In the genomic region with DNA sequence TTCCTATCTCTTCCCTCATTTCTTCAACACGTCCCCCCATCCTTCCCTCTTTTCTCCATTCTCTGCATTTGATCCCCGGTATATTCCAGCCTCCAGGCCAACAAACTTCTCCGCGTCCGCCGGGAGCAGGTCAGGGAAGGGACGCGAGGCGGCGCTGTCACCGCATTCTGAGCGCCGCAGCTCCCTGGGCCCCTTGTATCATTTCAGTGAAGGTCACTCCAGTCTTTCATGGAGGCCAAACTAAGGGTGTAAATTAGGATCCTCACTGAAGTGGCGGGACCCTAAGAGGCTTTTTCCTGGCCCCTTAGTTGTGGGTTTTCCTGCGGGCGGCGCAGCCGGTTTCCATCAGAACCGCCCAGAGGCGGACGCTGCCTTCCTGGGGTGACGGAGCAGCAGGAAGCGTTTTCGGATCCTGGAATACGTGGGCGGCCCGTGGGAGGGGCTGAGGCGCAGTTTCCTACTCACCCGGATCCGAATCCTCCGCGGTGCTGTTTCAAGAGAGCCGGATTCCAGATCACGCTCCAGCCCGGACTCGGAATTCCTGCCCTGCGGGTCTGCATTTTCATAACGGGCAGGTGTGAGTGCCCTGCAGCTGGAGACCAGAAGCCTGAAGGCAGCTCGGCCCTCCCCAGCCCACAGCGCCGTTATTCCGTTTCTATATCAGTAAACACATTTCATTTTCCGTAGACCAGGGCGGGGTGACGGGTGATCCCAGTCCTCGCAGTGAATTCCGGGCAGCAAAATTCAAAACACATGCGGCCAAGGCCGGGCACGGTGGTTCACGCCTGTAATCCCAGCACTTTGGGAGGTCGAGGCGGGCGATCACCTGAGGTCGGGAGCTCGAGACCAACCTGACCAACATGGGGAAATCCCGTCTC, we compare ENCODE assay signal across 1 cellular context.
A peak's percentile ranks its signal among the peaks of the same experiment; 100 is the strongest.
TF ChIP-seq lines count a peak whose summit lies in the region.

No MANE protein-coding gene starts in this region.

TF ChIP-seq in K562, 482 proteins besides CTCF, POLR2A, EP300 and RAD21 (continued from another document and continues in another):
- TF ChIP-seq, protein P1, sequence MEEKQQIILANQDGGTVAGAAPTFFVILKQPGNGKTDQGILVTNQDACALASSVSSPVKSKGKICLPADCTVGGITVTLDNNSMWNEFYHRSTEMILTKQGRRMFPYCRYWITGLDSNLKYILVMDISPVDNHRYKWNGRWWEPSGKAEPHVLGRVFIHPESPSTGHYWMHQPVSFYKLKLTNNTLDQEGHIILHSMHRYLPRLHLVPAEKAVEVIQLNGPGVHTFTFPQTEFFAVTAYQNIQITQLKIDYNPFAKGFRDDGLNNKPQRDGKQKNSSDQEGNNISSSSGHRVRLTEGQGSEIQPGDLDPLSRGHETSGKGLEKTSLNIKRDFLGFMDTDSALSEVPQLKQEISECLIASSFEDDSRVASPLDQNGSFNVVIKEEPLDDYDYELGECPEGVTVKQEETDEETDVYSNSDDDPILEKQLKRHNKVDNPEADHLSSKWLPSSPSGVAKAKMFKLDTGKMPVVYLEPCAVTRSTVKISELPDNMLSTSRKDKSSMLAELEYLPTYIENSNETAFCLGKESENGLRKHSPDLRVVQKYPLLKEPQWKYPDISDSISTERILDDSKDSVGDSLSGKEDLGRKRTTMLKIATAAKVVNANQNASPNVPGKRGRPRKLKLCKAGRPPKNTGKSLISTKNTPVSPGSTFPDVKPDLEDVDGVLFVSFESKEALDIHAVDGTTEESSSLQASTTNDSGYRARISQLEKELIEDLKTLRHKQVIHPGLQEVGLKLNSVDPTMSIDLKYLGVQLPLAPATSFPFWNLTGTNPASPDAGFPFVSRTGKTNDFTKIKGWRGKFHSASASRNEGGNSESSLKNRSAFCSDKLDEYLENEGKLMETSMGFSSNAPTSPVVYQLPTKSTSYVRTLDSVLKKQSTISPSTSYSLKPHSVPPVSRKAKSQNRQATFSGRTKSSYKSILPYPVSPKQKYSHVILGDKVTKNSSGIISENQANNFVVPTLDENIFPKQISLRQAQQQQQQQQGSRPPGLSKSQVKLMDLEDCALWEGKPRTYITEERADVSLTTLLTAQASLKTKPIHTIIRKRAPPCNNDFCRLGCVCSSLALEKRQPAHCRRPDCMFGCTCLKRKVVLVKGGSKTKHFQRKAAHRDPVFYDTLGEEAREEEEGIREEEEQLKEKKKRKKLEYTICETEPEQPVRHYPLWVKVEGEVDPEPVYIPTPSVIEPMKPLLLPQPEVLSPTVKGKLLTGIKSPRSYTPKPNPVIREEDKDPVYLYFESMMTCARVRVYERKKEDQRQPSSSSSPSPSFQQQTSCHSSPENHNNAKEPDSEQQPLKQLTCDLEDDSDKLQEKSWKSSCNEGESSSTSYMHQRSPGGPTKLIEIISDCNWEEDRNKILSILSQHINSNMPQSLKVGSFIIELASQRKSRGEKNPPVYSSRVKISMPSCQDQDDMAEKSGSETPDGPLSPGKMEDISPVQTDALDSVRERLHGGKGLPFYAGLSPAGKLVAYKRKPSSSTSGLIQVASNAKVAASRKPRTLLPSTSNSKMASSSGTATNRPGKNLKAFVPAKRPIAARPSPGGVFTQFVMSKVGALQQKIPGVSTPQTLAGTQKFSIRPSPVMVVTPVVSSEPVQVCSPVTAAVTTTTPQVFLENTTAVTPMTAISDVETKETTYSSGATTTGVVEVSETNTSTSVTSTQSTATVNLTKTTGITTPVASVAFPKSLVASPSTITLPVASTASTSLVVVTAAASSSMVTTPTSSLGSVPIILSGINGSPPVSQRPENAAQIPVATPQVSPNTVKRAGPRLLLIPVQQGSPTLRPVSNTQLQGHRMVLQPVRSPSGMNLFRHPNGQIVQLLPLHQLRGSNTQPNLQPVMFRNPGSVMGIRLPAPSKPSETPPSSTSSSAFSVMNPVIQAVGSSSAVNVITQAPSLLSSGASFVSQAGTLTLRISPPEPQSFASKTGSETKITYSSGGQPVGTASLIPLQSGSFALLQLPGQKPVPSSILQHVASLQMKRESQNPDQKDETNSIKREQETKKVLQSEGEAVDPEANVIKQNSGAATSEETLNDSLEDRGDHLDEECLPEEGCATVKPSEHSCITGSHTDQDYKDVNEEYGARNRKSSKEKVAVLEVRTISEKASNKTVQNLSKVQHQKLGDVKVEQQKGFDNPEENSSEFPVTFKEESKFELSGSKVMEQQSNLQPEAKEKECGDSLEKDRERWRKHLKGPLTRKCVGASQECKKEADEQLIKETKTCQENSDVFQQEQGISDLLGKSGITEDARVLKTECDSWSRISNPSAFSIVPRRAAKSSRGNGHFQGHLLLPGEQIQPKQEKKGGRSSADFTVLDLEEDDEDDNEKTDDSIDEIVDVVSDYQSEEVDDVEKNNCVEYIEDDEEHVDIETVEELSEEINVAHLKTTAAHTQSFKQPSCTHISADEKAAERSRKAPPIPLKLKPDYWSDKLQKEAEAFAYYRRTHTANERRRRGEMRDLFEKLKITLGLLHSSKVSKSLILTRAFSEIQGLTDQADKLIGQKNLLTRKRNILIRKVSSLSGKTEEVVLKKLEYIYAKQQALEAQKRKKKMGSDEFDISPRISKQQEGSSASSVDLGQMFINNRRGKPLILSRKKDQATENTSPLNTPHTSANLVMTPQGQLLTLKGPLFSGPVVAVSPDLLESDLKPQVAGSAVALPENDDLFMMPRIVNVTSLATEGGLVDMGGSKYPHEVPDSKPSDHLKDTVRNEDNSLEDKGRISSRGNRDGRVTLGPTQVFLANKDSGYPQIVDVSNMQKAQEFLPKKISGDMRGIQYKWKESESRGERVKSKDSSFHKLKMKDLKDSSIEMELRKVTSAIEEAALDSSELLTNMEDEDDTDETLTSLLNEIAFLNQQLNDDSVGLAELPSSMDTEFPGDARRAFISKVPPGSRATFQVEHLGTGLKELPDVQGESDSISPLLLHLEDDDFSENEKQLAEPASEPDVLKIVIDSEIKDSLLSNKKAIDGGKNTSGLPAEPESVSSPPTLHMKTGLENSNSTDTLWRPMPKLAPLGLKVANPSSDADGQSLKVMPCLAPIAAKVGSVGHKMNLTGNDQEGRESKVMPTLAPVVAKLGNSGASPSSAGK (IDR thresholded peaks at IDR 0.05): peak; percentile 49
- no peak for TF ChIP-seq ARHGAP35 (IDR thresholded peaks at IDR 0.05; ENCODE audit: partially characterized antibody)
- TF ChIP-seq RB1 (IDR thresholded peaks at IDR 0.05; ENCODE audit: low read depth): peak; percentile 64; the same call in 1 of the 2 replicates
- TF ChIP-seq THRAP3 (IDR thresholded peaks at IDR 0.05; ENCODE audit: borderline replicate concordance): peak; percentile 88; the same call in 1 of the 2 replicates
- TF ChIP-seq RBM15 (IDR thresholded peaks at IDR 0.05; ENCODE audit: insufficient read depth, low read length): no peak
- peak; percentile 72 for TF ChIP-seq TBP (optimal IDR thresholded peaks at IDR 0.05; ENCODE audit: low read depth, low read length)
- no peak for TF ChIP-seq ELF4 (CRISPR knock-in tag; IDR thresholded peaks at IDR 0.05)
- TF ChIP-seq, protein P2, sequence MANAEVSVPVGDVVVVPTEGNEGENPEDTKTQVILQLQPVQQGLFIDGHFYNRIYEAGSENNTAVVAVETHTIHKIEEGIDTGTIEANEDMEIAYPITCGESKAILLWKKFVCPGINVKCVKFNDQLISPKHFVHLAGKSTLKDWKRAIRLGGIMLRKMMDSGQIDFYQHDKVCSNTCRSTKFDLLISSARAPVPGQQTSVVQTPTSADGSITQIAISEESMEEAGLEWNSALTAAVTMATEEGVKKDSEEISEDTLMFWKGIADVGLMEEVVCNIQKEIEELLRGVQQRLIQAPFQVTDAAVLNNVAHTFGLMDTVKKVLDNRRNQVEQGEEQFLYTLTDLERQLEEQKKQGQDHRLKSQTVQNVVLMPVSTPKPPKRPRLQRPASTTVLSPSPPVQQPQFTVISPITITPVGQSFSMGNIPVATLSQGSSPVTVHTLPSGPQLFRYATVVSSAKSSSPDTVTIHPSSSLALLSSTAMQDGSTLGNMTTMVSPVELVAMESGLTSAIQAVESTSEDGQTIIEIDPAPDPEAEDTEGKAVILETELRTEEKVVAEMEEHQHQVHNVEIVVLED (CRISPR knock-in tag; IDR thresholded peaks at IDR 0.05): no peak
- TF ChIP-seq, protein P3, sequence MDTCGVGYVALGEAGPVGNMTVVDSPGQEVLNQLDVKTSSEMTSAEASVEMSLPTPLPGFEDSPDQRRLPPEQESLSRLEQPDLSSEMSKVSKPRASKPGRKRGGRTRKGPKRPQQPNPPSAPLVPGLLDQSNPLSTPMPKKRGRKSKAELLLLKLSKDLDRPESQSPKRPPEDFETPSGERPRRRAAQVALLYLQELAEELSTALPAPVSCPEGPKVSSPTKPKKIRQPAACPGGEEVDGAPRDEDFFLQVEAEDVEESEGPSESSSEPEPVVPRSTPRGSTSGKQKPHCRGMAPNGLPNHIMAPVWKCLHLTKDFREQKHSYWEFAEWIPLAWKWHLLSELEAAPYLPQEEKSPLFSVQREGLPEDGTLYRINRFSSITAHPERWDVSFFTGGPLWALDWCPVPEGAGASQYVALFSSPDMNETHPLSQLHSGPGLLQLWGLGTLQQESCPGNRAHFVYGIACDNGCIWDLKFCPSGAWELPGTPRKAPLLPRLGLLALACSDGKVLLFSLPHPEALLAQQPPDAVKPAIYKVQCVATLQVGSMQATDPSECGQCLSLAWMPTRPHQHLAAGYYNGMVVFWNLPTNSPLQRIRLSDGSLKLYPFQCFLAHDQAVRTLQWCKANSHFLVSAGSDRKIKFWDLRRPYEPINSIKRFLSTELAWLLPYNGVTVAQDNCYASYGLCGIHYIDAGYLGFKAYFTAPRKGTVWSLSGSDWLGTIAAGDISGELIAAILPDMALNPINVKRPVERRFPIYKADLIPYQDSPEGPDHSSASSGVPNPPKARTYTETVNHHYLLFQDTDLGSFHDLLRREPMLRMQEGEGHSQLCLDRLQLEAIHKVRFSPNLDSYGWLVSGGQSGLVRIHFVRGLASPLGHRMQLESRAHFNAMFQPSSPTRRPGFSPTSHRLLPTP (IDR thresholded peaks at IDR 0.05; ENCODE audit: borderline replicate concordance, extremely low read depth, insufficient read length): no peak
- TF ChIP-seq, protein P4, sequence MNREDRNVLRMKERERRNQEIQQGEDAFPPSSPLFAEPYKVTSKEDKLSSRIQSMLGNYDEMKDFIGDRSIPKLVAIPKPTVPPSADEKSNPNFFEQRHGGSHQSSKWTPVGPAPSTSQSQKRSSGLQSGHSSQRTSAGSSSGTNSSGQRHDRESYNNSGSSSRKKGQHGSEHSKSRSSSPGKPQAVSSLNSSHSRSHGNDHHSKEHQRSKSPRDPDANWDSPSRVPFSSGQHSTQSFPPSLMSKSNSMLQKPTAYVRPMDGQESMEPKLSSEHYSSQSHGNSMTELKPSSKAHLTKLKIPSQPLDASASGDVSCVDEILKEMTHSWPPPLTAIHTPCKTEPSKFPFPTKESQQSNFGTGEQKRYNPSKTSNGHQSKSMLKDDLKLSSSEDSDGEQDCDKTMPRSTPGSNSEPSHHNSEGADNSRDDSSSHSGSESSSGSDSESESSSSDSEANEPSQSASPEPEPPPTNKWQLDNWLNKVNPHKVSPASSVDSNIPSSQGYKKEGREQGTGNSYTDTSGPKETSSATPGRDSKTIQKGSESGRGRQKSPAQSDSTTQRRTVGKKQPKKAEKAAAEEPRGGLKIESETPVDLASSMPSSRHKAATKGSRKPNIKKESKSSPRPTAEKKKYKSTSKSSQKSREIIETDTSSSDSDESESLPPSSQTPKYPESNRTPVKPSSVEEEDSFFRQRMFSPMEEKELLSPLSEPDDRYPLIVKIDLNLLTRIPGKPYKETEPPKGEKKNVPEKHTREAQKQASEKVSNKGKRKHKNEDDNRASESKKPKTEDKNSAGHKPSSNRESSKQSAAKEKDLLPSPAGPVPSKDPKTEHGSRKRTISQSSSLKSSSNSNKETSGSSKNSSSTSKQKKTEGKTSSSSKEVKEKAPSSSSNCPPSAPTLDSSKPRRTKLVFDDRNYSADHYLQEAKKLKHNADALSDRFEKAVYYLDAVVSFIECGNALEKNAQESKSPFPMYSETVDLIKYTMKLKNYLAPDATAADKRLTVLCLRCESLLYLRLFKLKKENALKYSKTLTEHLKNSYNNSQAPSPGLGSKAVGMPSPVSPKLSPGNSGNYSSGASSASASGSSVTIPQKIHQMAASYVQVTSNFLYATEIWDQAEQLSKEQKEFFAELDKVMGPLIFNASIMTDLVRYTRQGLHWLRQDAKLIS (CRISPR knock-in tag; IDR thresholded peaks at IDR 0.05): peak; percentile 82; the same call in 1 of the 2 replicates
- no peak for TF ChIP-seq IRF2 (CRISPR knock-in tag; IDR thresholded peaks at IDR 0.05)
- TF ChIP-seq, protein P5, sequence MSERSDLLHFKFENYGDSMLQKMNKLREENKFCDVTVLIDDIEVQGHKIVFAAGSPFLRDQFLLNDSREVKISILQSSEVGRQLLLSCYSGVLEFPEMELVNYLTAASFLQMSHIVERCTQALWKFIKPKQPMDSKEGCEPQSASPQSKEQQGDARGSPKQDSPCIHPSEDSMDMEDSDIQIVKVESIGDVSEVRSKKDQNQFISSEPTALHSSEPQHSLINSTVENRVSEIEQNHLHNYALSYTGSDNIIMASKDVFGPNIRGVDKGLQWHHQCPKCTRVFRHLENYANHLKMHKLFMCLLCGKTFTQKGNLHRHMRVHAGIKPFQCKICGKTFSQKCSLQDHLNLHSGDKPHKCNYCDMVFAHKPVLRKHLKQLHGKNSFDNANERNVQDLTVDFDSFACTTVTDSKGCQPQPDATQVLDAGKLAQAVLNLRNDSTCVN (CRISPR knock-in tag; IDR thresholded peaks at IDR 0.05): no peak
- peak; percentile 85 for TF ChIP-seq BCOR (IDR thresholded peaks at IDR 0.05)
- 0 out of 2 replicates have a peak, but pooled peaks have one; percentile 53 for TF ChIP-seq CHCHD3 (CRISPR knock-in tag; IDR thresholded peaks at IDR 0.05)
- no peak for TF ChIP-seq KLF13 (tag; IDR thresholded peaks at IDR 0.05; ENCODE audit: borderline replicate concordance, low read depth)
- TF ChIP-seq, protein P6, sequence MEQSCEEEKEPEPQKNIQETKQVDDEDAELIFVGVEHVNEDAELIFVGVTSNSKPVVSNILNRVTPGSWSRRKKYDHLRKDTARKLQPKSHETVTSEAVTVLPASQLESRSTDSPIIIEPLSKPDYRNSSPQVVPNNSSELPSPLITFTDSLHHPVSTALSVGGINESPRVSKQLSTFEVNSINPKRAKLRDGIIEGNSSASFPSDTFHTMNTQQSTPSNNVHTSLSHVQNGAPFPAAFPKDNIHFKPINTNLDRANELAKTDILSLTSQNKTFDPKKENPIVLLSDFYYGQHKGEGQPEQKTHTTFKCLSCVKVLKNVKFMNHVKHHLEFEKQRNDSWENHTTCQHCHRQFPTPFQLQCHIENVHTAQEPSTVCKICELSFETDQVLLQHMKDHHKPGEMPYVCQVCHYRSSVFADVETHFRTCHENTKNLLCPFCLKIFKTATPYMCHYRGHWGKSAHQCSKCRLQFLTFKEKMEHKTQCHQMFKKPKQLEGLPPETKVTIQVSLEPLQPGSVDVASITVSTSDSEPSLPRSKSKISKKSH (CRISPR knock-in tag; IDR thresholded peaks at IDR 0.05): no peak
- TF ChIP-seq XRCC5 (IDR thresholded peaks at IDR 0.05; ENCODE audit: low read depth, low read length): peak; percentile 91
- peak; percentile 73; the same call in 1 of the 2 replicates for TF ChIP-seq POLR2AphosphoS5 (IDR thresholded peaks at IDR 0.05; ENCODE audit: control insufficient read depth, insufficient read depth, low read depth, low read length)
- peak; percentile 86 for TF ChIP-seq NFATC3 (IDR thresholded peaks at IDR 0.05)
- TF ChIP-seq COPS2 (conservative IDR thresholded peaks at IDR 0.05): no peak
- no peak for TF ChIP-seq NELFE (IDR thresholded peaks at IDR 0.05; ENCODE audit: insufficient read depth, insufficient read length)
- TF ChIP-seq PML (IDR thresholded peaks at IDR 0.05; ENCODE audit: low read length): peak; percentile 40; the same call in 1 of the 2 replicates
- TF ChIP-seq HOXB6 (CRISPR knock-in tag; IDR thresholded peaks at IDR 0.05; ENCODE audit: borderline replicate concordance): no peak
